ENCODE assay signal across 16 cellular contexts in the genomic region with DNA sequence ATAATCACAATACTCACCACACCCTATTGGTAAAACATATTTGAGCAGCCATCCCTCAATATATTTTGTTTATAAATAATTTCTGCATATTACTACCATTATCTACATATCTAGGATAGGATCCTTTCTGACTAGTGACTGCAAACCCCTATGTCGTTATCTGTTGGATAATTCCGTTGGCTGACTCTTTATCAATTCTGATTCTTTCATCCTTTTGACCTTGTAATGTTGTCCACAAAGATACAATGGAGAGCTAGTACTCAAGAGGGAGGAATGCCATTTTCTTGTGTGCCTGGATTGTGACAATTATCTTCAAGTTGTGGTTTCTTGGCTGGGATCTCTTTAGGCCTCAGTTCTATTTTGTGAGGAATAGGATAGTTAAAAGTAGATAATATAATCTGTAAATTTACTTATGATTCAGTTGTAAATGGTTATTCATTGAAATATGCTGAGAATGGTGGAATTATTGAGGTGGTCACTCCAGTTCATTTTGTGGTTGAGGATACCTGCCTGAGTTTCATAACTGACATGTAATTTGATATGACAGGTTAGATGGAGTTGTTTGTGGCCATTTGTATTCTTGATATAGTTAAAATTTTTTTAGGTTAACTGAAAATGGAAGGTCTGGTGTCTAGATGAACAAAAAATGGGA. TPM values are rescaled to one million over a fixed set of nuclear protein-coding genes. Genes with fewer than 3 reads are reported as not detected.
DNase-seq lines count a peak whose midpoint lies in the region; ATAC-seq and TF ChIP-seq lines count a peak whose summit lies in the region.
"Had no signal": no experiment of that assay in that cellular context is flagged by ENCODE, and none has a peak within 500 bp of the region (broad histone marks: within the 10 kb centered on the region; RNA-seq: fewer than 3 reads in every experiment).

No MANE protein-coding gene starts in this region.

- H2AFZ ChIP-seq in KMS-11 (ENCODE audit: low read depth), result no peak overlapping the region

- no peaks in the 10 kb centered on the region for H4K20me1 ChIP-seq in KMS-11 (ENCODE audit: insufficient read depth)

- H3K27ac Mint-ChIP-seq in activated CD4-positive, alpha-beta T cell treated with anti-CD3 and anti-CD28 coated beads, Interleukin-2, amount 10 ng/mL, durations not matched to agents 7 days and 5 days, result peak overlapping the region; percentile 59
- peak overlapping the region; percentile 48 for H3K27ac Mint-ChIP-seq in activated T-helper 2 cell treated with anti-CD3 and anti-CD28 coated beads, Interferon-gamma antibody, Interleukin-2, Interleukin-4, amounts not matched to agents 10 μg/mL and 5 μg/mL and 100 μg/mL, durations not matched to agents 14 hours and 24 hours and 36 hours
- peak overlapping the region; percentile 91 to 93 for H3K27ac Mint-ChIP-seq in natural killer cell

- ATAC-seq in natural killer cell (no peak), HG02870 (IDR thresholded peaks at IDR 0.05; ENCODE audit: unreplicated experiment) (no peak), GM21576 (IDR thresholded peaks at IDR 0.05; ENCODE audit: unreplicated experiment) (no peak)
- ATAC-seq: left colon, right cardiac atrium had no signal

- peaks cover 62% of the 10 kb centered on the region for H3K36me3 Mint-ChIP-seq in activated CD4-positive, alpha-beta T cell treated with anti-CD3 and anti-CD28 coated beads, Interleukin-2, amount 10 ng/mL, durations not matched to agents 7 days and 5 days (ENCODE audit: low read depth)
- peaks cover 60% of the 10 kb centered on the region for H3K36me3 Mint-ChIP-seq in activated T-helper 2 cell treated with anti-CD3 and anti-CD28 coated beads, Interferon-gamma antibody, Interleukin-2, Interleukin-4, amounts not matched to agents 10 μg/mL and 5 μg/mL and 100 μg/mL, durations not matched to agents 14 hours and 24 hours and 36 hours (ENCODE audit: low read depth)
- H3K36me3 Mint-ChIP-seq in natural killer cell, result no peaks in the 10 kb centered on the region

- intact Hi-C loops in activated T-helper 2 cell treated with anti-CD3 and anti-CD28 coated beads, Interferon-gamma antibody, Interleukin-2, Interleukin-4, amounts not matched to agents 10 μg/mL and 5 μg/mL and 100 μg/mL, durations not matched to agents 14 hours and 24 hours and 36 hours (cut with micrococcal nuclease), result no loop called here
- intact Hi-C loops in natural killer cell (cut with micrococcal nuclease), result no loop called here

- peaks cover 94% of the 10 kb centered on the region for H3K4me1 ChIP-seq in KMS-11 (ENCODE audit: low read depth, poor library complexity, severe bottlenecking)

- peaks cover 92% of the 10 kb centered on the region for H3K4me1 Mint-ChIP-seq in activated CD4-positive, alpha-beta T cell treated with anti-CD3 and anti-CD28 coated beads, Interleukin-2, amount 10 ng/mL, durations not matched to agents 7 days and 5 days
- peaks cover 76% of the 10 kb centered on the region for H3K4me1 Mint-ChIP-seq in activated T-helper 2 cell treated with anti-CD3 and anti-CD28 coated beads, Interferon-gamma antibody, Interleukin-2, Interleukin-4, amounts not matched to agents 10 μg/mL and 5 μg/mL and 100 μg/mL, durations not matched to agents 14 hours and 24 hours and 36 hours (ENCODE audit: low read depth)
- peaks cover 89 to 90% of the 10 kb centered on the region in 2 donors for H3K4me1 Mint-ChIP-seq in natural killer cell

- peak overlapping the region; percentile 8 for H3K4me3 Mint-ChIP-seq in activated CD4-positive, alpha-beta T cell treated with anti-CD3 and anti-CD28 coated beads, Interleukin-2, amount 10 ng/mL, durations not matched to agents 7 days and 5 days
- H3K4me3 Mint-ChIP-seq in activated T-helper 2 cell treated with anti-CD3 and anti-CD28 coated beads, Interferon-gamma antibody, Interleukin-2, Interleukin-4, amounts not matched to agents 10 μg/mL and 5 μg/mL and 100 μg/mL, durations not matched to agents 14 hours and 24 hours and 36 hours (ENCODE audit: low read depth), result peak overlapping the region; percentile 24
- H3K4me3 Mint-ChIP-seq in natural killer cell, result peak overlapping the region; percentile 77

- H3K4me2 ChIP-seq in KMS-11, result peak overlapping the region; percentile 63

- POLR2A ChIA-PET in activated CD4-positive, alpha-beta T cell treated with anti-CD3 and anti-CD28 coated beads, Interleukin-2, amount 10 ng/mL, durations not matched to agents 7 days and 5 days (lab: Charles Lee), result no interaction called here

- no peak overlapping the region for H3K9ac ChIP-seq in KMS-11

- H3K9me3 Mint-ChIP-seq in activated CD4-positive, alpha-beta T cell treated with anti-CD3 and anti-CD28 coated beads, Interleukin-2, amount 10 ng/mL, durations not matched to agents 7 days and 5 days, result peaks cover 17% of the 10 kb centered on the region
- peaks cover 18% of the 10 kb centered on the region for H3K9me3 Mint-ChIP-seq in activated T-helper 2 cell treated with anti-CD3 and anti-CD28 coated beads, Interferon-gamma antibody, Interleukin-2, Interleukin-4, amounts not matched to agents 10 μg/mL and 5 μg/mL and 100 μg/mL, durations not matched to agents 14 hours and 24 hours and 36 hours
- no peaks in the 10 kb centered on the region for H3K9me3 Mint-ChIP-seq in natural killer cell

- H3K79me2 ChIP-seq in KMS-11 (ENCODE audit: insufficient read depth, low read depth), result peaks cover 43% of the 10 kb centered on the region

- H3K27me3 ChIP-seq in KMS-11 (ENCODE audit: insufficient read depth, low read depth), result no peaks in the 10 kb centered on the region

- H3K27me3 Mint-ChIP-seq in activated CD4-positive, alpha-beta T cell treated with anti-CD3 and anti-CD28 coated beads, Interleukin-2, amount 10 ng/mL, durations not matched to agents 7 days and 5 days, result no peaks in the 10 kb centered on the region
- H3K27me3 Mint-ChIP-seq in activated T-helper 2 cell treated with anti-CD3 and anti-CD28 coated beads, Interferon-gamma antibody, Interleukin-2, Interleukin-4, amounts not matched to agents 10 μg/mL and 5 μg/mL and 100 μg/mL, durations not matched to agents 14 hours and 24 hours and 36 hours (ENCODE audit: low read depth), result no peaks in the 10 kb centered on the region
- no peaks in the 10 kb centered on the region for H3K27me3 Mint-ChIP-seq in natural killer cell (ENCODE audit: low read depth in 2 of 2)

- CTCF ChIA-PET in activated CD4-positive, alpha-beta T cell treated with anti-CD3 and anti-CD28 coated beads, Interleukin-2, amount 10 ng/mL, durations not matched to agents 7 days and 5 days (lab: Charles Lee), result interaction anchor here (0.6 kb wide), 1 partner anchor 15 kb away, joined by 4 read pairs; no protein-coding TSS in a partner anchor

- H3K4me3 ChIP-seq in KMS-11 (IDR thresholded peaks at IDR 0.05; ENCODE audit: insufficient read depth, low read depth, low read length), result no peak overlapping the region

- no peaks in the 10 kb centered on the region for H3K36me3 ChIP-seq in KMS-11 (ENCODE audit: insufficient read depth)

- no peak for TF ChIP-seq CTCF in KMS-11 (conservative IDR thresholded peaks at IDR 0.05; ENCODE audit: low read depth, low read length)
- no peak for TF ChIP-seq CTCF in natural killer cell (IDR thresholded peaks at IDR 0.05)

- DNase-seq in activated CD4-positive, alpha-beta T cell treated with anti-CD3 and anti-CD28 coated beads, Interleukin-2, amount 10 ng/mL, durations not matched to agents 7 days and 5 days, result no peak
- DNase-seq in activated CD4-positive, alpha-beta T cell treated with anti-CD3 and anti-CD28 coated beads, Interleukin-2, amount 50 U/mL, for 1 hour, result no peak
- DNase-seq in activated T-helper 2 cell treated with anti-CD3 and anti-CD28 coated beads, Interferon-gamma antibody, Interleukin-2, Interleukin-4, amounts not matched to agents 10 μg/mL and 5 μg/mL and 100 μg/mL, durations not matched to agents 14 hours and 24 hours and 36 hours (ENCODE audit: low spot score), result no peak
- no peak for DNase-seq in natural killer cell
- no peak for DNase-seq in NCI-H1436 treated with DMSO at 0.1 percent for 48 hours (lab: John Stamatoyannopoulos, UW)
- DNase-seq: ACHN; activated CD4-positive, alpha-beta T cell treated with anti-CD3 and anti-CD28 coated beads, Interleukin-2, amount 50 U/mL, for 4 hours; activated gamma-delta T cell; left colon; NCI-H2081; NCI-H526; occipital lobe; right cardiac atrium had no signal

- H3K27ac ChIP-seq in KMS-11, result peak overlapping the region; percentile 56; the same call in 1 of the 2 replicates

RNA-seq across cellular contexts. Expression of a gene that starts 10.1 kb away (rescaled TPM):
- total RNA-seq in activated CD4-positive, alpha-beta T cell treated with anti-CD3 and anti-CD28 coated beads, Interleukin-2, amount 10 ng/mL, durations not matched to agents 7 days and 5 days, result 10 to 100 TPM; 56.4 to 56.6 TPM
- 41.0 and 50.6 TPM in 2 replicates for total RNA-seq in activated T-helper 2 cell treated with anti-CD3 and anti-CD28 coated beads, Interferon-gamma antibody, Interleukin-2, Interleukin-4, amounts not matched to agents 10 μg/mL and 5 μg/mL and 100 μg/mL, durations not matched to agents 14 hours and 24 hours and 36 hours
- 100 to 1,000 TPM in 1 of 3 donors, 10 to 100 TPM in 2; 85.3 to 118 (median 96.1) TPM for total RNA-seq in natural killer cell

Comparison
In these comparisons a context has a peak if more than half of its experiments do, and no peak if none do; other contexts are left out.
1. H3K4me3 Mint-ChIP-seq: peak in every context shown above with its lines; median percentile 77 in natural killer cell; 24 in activated T-helper 2 cell treated with anti-CD3 and anti-CD28 coated beads, Interferon-gamma antibody, Interleukin-2, Interleukin-4, amounts not matched to agents 10 μg/mL and 5 μg/mL and 100 μg/mL, durations not matched to agents 14 hours and 24 hours and 36 hours; 8 in activated CD4-positive, alpha-beta T cell treated with anti-CD3 and anti-CD28 coated beads, Interleukin-2, amount 10 ng/mL, durations not matched to agents 7 days and 5 days.